ENCODE assay signal across 1 cellular context in genomic region chr2:161362568-161363166, GRCh38.
TF ChIP-seq lines count a peak whose summit lies in the region.

No MANE protein-coding gene starts in this region.

TF ChIP-seq in HepG2, 621 proteins besides CTCF, POLR2A, EP300 and RAD21:
- TF ChIP-seq, protein P1, sequence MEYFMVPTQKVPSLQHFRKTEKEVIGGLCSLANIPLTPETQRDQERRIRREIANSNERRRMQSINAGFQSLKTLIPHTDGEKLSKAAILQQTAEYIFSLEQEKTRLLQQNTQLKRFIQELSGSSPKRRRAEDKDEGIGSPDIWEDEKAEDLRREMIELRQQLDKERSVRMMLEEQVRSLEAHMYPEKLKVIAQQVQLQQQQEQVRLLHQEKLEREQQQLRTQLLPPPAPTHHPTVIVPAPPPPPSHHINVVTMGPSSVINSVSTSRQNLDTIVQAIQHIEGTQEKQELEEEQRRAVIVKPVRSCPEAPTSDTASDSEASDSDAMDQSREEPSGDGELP (IDR thresholded peaks at IDR 0.05; ENCODE audit: borderline replicate concordance, low read depth) = no peak
- TF ChIP-seq ZNF282 (IDR thresholded peaks at IDR 0.05; ENCODE audit: partially characterized antibody) = no peak
- TF ChIP-seq, protein P2, sequence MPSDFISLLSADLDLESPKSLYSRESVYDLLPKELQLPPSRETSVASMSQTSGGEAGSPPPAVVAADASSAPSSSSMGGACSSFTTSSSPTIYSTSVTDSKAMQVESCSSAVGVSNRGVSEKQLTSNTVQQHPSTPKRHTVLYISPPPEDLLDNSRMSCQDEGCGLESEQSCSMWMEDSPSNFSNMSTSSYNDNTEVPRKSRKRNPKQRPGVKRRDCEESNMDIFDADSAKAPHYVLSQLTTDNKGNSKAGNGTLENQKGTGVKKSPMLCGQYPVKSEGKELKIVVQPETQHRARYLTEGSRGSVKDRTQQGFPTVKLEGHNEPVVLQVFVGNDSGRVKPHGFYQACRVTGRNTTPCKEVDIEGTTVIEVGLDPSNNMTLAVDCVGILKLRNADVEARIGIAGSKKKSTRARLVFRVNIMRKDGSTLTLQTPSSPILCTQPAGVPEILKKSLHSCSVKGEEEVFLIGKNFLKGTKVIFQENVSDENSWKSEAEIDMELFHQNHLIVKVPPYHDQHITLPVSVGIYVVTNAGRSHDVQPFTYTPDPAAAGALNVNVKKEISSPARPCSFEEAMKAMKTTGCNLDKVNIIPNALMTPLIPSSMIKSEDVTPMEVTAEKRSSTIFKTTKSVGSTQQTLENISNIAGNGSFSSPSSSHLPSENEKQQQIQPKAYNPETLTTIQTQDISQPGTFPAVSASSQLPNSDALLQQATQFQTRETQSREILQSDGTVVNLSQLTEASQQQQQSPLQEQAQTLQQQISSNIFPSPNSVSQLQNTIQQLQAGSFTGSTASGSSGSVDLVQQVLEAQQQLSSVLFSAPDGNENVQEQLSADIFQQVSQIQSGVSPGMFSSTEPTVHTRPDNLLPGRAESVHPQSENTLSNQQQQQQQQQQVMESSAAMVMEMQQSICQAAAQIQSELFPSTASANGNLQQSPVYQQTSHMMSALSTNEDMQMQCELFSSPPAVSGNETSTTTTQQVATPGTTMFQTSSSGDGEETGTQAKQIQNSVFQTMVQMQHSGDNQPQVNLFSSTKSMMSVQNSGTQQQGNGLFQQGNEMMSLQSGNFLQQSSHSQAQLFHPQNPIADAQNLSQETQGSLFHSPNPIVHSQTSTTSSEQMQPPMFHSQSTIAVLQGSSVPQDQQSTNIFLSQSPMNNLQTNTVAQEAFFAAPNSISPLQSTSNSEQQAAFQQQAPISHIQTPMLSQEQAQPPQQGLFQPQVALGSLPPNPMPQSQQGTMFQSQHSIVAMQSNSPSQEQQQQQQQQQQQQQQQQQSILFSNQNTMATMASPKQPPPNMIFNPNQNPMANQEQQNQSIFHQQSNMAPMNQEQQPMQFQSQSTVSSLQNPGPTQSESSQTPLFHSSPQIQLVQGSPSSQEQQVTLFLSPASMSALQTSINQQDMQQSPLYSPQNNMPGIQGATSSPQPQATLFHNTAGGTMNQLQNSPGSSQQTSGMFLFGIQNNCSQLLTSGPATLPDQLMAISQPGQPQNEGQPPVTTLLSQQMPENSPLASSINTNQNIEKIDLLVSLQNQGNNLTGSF (CRISPR knock-in tag; IDR thresholded peaks at IDR 0.05) = no peak
- no peak for TF ChIP-seq MNT (IDR thresholded peaks at IDR 0.05)
- peak; percentile 46; the same call in 1 of the 2 replicates for TF ChIP-seq ZMYM2 (CRISPR knock-in tag; IDR thresholded peaks at IDR 0.05)
- TF ChIP-seq ZNF280D (CRISPR knock-in tag; IDR thresholded peaks at IDR 0.05) = peak; percentile 93
- no peak for TF ChIP-seq ZZZ3 (CRISPR knock-in tag; IDR thresholded peaks at IDR 0.05; ENCODE audit: borderline replicate concordance)
- no peak for TF ChIP-seq ZNF770 (CRISPR knock-in tag; IDR thresholded peaks at IDR 0.05)
- TF ChIP-seq ZNF614 (CRISPR knock-in tag; IDR thresholded peaks at IDR 0.05; ENCODE audit: borderline replicate concordance) = peak; percentile 100
- no peak for TF ChIP-seq MAFG (CRISPR knock-in tag; IDR thresholded peaks at IDR 0.05)
- no peak for TF ChIP-seq ZNF383 (CRISPR knock-in tag; IDR thresholded peaks at IDR 0.05; ENCODE audit: borderline replicate concordance)
- TF ChIP-seq SYNCRIP (IDR thresholded peaks at IDR 0.05; ENCODE audit: insufficient read depth, low read depth, low read length) = no peak
- TF ChIP-seq ZNF275 (CRISPR knock-in tag; IDR thresholded peaks at IDR 0.05; ENCODE audit: borderline replicate concordance) = no peak
- no peak for TF ChIP-seq ZNF343 (CRISPR knock-in tag; IDR thresholded peaks at IDR 0.05)
- TF ChIP-seq HOMEZ (CRISPR knock-in tag; IDR thresholded peaks at IDR 0.05; ENCODE audit: low read depth) = peak; percentile 61; the same call in 1 of the 2 replicates
- no peak for TF ChIP-seq ZNF24 (IDR thresholded peaks at IDR 0.05)
- TF ChIP-seq ZNF407 (CRISPR knock-in tag; IDR thresholded peaks at IDR 0.05; ENCODE audit: not compliant biosample characterization) = no peak
- TF ChIP-seq, protein P3, sequence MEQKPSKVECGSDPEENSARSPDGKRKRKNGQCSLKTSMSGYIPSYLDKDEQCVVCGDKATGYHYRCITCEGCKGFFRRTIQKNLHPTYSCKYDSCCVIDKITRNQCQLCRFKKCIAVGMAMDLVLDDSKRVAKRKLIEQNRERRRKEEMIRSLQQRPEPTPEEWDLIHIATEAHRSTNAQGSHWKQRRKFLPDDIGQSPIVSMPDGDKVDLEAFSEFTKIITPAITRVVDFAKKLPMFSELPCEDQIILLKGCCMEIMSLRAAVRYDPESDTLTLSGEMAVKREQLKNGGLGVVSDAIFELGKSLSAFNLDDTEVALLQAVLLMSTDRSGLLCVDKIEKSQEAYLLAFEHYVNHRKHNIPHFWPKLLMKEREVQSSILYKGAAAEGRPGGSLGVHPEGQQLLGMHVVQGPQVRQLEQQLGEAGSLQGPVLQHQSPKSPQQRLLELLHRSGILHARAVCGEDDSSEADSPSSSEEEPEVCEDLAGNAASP (CRISPR knock-in tag; IDR thresholded peaks at IDR 0.05; ENCODE audit: borderline replicate concordance) = no peak
- no peak for TF ChIP-seq TOPORS (CRISPR knock-in tag; IDR thresholded peaks at IDR 0.05)
- TF ChIP-seq ZNF460 (CRISPR knock-in tag; IDR thresholded peaks at IDR 0.05; ENCODE audit: borderline replicate concordance) = no peak
